Comparison of ENCODE assay signal across 19 cellular contexts in genomic region chr1:223301346-223301745, GRCh38.
"Had no signal": no experiment of that assay in that cellular context is flagged by ENCODE, and none has a peak within 500 bp of the region (broad histone marks: within the 10 kb centered on the region; RNA-seq: fewer than 3 reads in every experiment).

No MANE protein-coding gene starts in this region.

- H3K36me3 Mint-ChIP-seq: stimulated activated naive B cell treated with anti-CD40 and anti-IgM and Interleukin-4, amounts not matched to agents 10 μg/mL and 1 μg/mL and 100 μg/mL, for 72 hours had no signal

- H3K27me3 Mint-ChIP-seq: activated T-cell treated with anti-CD3 and anti-CD28 coated beads, Interleukin-2, amount 50 U/mL, for 24 hours; stimulated activated naive B cell treated with anti-CD40 and anti-IgM and Interleukin-4, amounts not matched to agents 10 μg/mL and 1 μg/mL and 100 μg/mL, for 72 hours had no signal

- ATAC-seq: body of pancreas; heart left ventricle; left cardiac atrium; sciatic nerve; stimulated activated naive B cell treated with anti-CD40 and anti-IgM and Interleukin-4, amounts not matched to agents 10 μg/mL and 1 μg/mL and 100 μg/mL, for 72 hours had no signal

- H3K4me3 Mint-ChIP-seq: activated T-cell treated with anti-CD3 and anti-CD28 coated beads, Interleukin-2, amount 50 U/mL, for 24 hours; neural crest cell; stimulated activated naive B cell treated with anti-CD40 and anti-IgM and Interleukin-4, amounts not matched to agents 10 μg/mL and 1 μg/mL and 100 μg/mL, for 72 hours had no signal

- H3K4me1 Mint-ChIP-seq: neural crest cell; stimulated activated naive B cell treated with anti-CD40 and anti-IgM and Interleukin-4, amounts not matched to agents 10 μg/mL and 1 μg/mL and 100 μg/mL, for 72 hours had no signal

- DNase-seq: activated CD4-positive, alpha-beta T cell treated with anti-CD3 and anti-CD28 coated beads for 1 hour; activated CD4-positive, alpha-beta T cell treated with anti-CD3 and anti-CD28 coated beads, Interleukin-2, amount 50 U/mL, for 4 hours; activated CD8-positive, alpha-beta memory T cell treated with anti-CD3 and anti-CD28 coated beads for 24 hours; activated CD8-positive, alpha-beta memory T cell treated with anti-CD3 and anti-CD28 coated beads, Interleukin-2, amount 50 U/mL, for 4 hours; activated effector memory CD4-positive, alpha-beta T cell treated with Interleukin-2 at 50 U/mL for 16 hours; activated T-cell treated with anti-CD3 and anti-CD28 coated beads, Interleukin-2, amount 50 U/mL, for 24 hours; body of pancreas; heart left ventricle; islet precursor cell; left cardiac atrium; occipital lobe; posterior cingulate gyrus; stimulated activated CD4-positive, alpha-beta T cell treated with anti-CD3 and anti-CD28 coated beads, Interleukin-15, amount 100 ng/mL, for 24 hours; stimulated activated naive B cell treated with anti-CD40 and anti-IgM and Interleukin-4, amounts not matched to agents 10 μg/mL and 1 μg/mL and 100 μg/mL, for 72 hours; T-helper 1 cell; T-helper 9 cell; upper lobe of left lung had no signal

- H3K27ac Mint-ChIP-seq: activated T-cell treated with anti-CD3 and anti-CD28 coated beads, Interleukin-2, amount 50 U/mL, for 24 hours; stimulated activated naive B cell treated with anti-CD40 and anti-IgM and Interleukin-4, amounts not matched to agents 10 μg/mL and 1 μg/mL and 100 μg/mL, for 72 hours had no signal
